In genomic region chr12:20477691-20478090, GRCh38 we compare ENCODE assay signal across 10 cellular contexts.
"Had no signal": no experiment of that assay in that cellular context is flagged by ENCODE, and none has a peak within 500 bp of the region (broad histone marks: within the 10 kb centered on the region; RNA-seq: fewer than 3 reads in every experiment).

No MANE protein-coding gene starts in this region.

- H3K27me3 ChIP-seq: stomach, uterus had no signal

- H3K9me3 ChIP-seq: mucosa of descending colon, stomach, uterus had no signal

- H3K4me3 ChIP-seq: mucosa of descending colon, stomach, uterus had no signal

- H3K4me1 ChIP-seq: stomach, uterus had no signal

- H3K36me3 ChIP-seq: stomach, uterus had no signal

- ATAC-seq: mucosa of descending colon; naive thymus-derived CD8-positive, alpha-beta T cell had no signal

- DNase-seq: activated CD4-positive, alpha-beta T cell treated with anti-CD3 and anti-CD28 coated beads, Interleukin-2, amount 50 U/mL, for 1 hour; activated CD4-positive, CD25-positive, alpha-beta regulatory T cell; activated naive CD4-positive, alpha-beta T cell treated with anti-CD3 and anti-CD28 coated beads, Interleukin-2, amount 50 U/mL, for 16 hours; effector CD4-positive, alpha-beta T cell; mucosa of descending colon; naive thymus-derived CD8-positive, alpha-beta T cell; stimulated activated CD4-positive, alpha-beta T cell treated with anti-CD3 and anti-CD28 coated beads, Interleukin-4, amount 100 ng/mL, for 4 hours; stomach; uterus had no signal

- H3K27ac ChIP-seq: epithelial cell of prostate, stomach had no signal
